Comparison of ENCODE assay signal across 1 cellular context in genomic region chr7:157825325-157825724, GRCh38.
A peak's percentile ranks its signal among the peaks of the same experiment; 100 is the strongest.
TF ChIP-seq lines count a peak whose summit lies in the region.

No MANE protein-coding gene starts in this region.

TF ChIP-seq in HCT116, 20 proteins besides CTCF, POLR2A, EP300 and RAD21:
- TF ChIP-seq EZH2phosphoT487 (IDR thresholded peaks at IDR 0.05; ENCODE audit: borderline replicate concordance): no peak
- TF ChIP-seq SIN3A (IDR thresholded peaks at IDR 0.05; ENCODE audit: low read depth): no peak
- TF ChIP-seq MAX (IDR thresholded peaks at IDR 0.05): peak; percentile 40; the same call in 1 of the 2 replicates
- TF ChIP-seq ELF1 (IDR thresholded peaks at IDR 0.05; ENCODE audit: borderline replicate concordance, low read depth): no peak
- TF ChIP-seq JUND (IDR thresholded peaks at IDR 0.05): no peak
- no peak for TF ChIP-seq ZNF274 (IDR thresholded peaks at IDR 0.05; ENCODE audit: low read depth, low read length)
- no peak for TF ChIP-seq REST (IDR thresholded peaks at IDR 0.05; ENCODE audit: low read depth)
- TF ChIP-seq ZFX (IDR thresholded peaks at IDR 0.05): no peak
- TF ChIP-seq CBX3 (IDR thresholded peaks at IDR 0.05; ENCODE audit: low read depth): no peak
- TF ChIP-seq SRF (IDR thresholded peaks at IDR 0.05; ENCODE audit: low read depth): no peak
- TF ChIP-seq TCF7L2 (IDR thresholded peaks at IDR 0.05; ENCODE audit: borderline replicate concordance, extremely low read depth, insufficient read depth, insufficient read length): no peak
- peak; percentile 17; the same call in 1 of the 2 replicates for TF ChIP-seq FOSL1 (IDR thresholded peaks at IDR 0.05; ENCODE audit: low read depth)
- TF ChIP-seq CEBPB (IDR thresholded peaks at IDR 0.05; ENCODE audit: low read depth): no peak
- TF ChIP-seq SP1 (IDR thresholded peaks at IDR 0.05; ENCODE audit: low read depth): no peak
- TF ChIP-seq YY1 (IDR thresholded peaks at IDR 0.05; ENCODE audit: extremely low read depth, insufficient replicate concordance, low read depth, low read length): no peak
- no peak for TF ChIP-seq POLR2AphosphoS5 (IDR thresholded peaks at IDR 0.05; ENCODE audit: low read depth, low read length)
- TF ChIP-seq ATF3 (IDR thresholded peaks at IDR 0.05): no peak
